17 cellular contexts compared by ENCODE assay signal in the genomic region with DNA sequence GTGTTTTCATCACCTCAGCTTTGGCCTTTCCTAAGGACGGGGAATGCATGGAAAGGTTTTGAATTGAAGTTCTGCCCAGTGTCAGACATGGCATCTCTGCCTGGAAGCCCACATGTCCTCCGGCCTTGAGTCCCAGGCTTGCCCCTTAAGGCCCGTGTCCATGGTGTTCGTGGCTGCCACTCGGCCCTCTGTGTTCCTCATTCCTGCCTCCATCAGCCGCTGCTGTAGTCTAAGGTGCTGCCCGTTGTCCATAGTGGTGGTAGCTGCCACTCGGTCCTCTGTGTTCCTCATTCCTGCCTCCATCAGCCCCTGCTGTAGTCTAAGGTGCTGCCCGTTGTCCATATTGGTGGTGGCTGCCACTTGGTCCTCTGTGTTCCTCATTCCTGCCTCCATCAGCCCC.
DNase-seq lines count a peak whose midpoint lies in the region; ATAC-seq, FAIRE-seq and TF ChIP-seq lines count a peak whose summit lies in the region.
"Had no signal": no experiment of that assay in that cellular context is flagged by ENCODE, and none has a peak within 500 bp of the region (broad histone marks: within the 10 kb centered on the region; RNA-seq: fewer than 3 reads in every experiment).

No MANE protein-coding gene starts in this region.

- no peaks in the 10 kb centered on the region for H3K9me3 ChIP-seq in aorta (ENCODE audit: control insufficient read depth, low read length)

- H3K27ac ChIP-seq in aorta (ENCODE audit: low read depth in 1 of 2, low read length in 2 of 2) = no peak overlapping the region
- H3K27ac ChIP-seq: C4-2B had no signal

- 83 to 85% methylated on average over 9 of the region's 9 CpGs for WGBS in aorta, 2 donors

- FAIRE-seq in H54 (lab: Jason Lieb, UNC) = no peak
- FAIRE-seq: D721Med, GM12892, H1 had no signal

- H3K4me1 ChIP-seq in aorta (ENCODE audit: control insufficient read depth in 1 of 2, insufficient read depth in 2 of 2, low read length in 2 of 2) = no peaks in the 10 kb centered on the region

- H3K36me3 ChIP-seq in aorta (ENCODE audit: control insufficient read depth in 1 of 2, insufficient read depth in 2 of 2, low read length in 1 of 2) = no peaks in the 10 kb centered on the region

- no peaks in the 10 kb centered on the region for H3K27me3 ChIP-seq in aorta (ENCODE audit: control insufficient read depth in 1 of 2, insufficient read depth in 2 of 2, low read length in 1 of 2)

- no peak for TF ChIP-seq POLR2A in H54 (IDR thresholded peaks at IDR 0.05; ENCODE audit: low read depth, low read length)

- no peak overlapping the region for H3K4me3 ChIP-seq in aorta (ENCODE audit: low read length in 2 of 2)

- no peak for ATAC-seq in aorta (ENCODE audit: low FRiP score)
- ATAC-seq: HCT116 had no signal

- intact Hi-C loops in aorta (cut with DNase I) = no loop called here

- peak; percentile 29 for DNase-seq in activated CD8-positive, alpha-beta memory T cell treated with anti-CD3 and anti-CD28 coated beads, Interleukin-2, amount 50 U/mL, for 48 hours
- no peak for DNase-seq in activated CD8-positive, alpha-beta memory T cell treated with anti-CD3 and anti-CD28 coated beads for 24 hours
- peak; percentile 2 for DNase-seq in D341Med (ENCODE audit: low spot score)
- DNase-seq in islet precursor cell = peak; percentile 29
- DNase-seq in aorta = peak; percentile 11 to 46
- no peak for DNase-seq in SIG-M5 treated with dmso at 0.1 percent for 504 hours (lab: John Stamatoyannopoulos, UW; ENCODE audit: unreplicated experiment)
- no peak for DNase-seq in H54 (ENCODE audit: insufficient read length, low spot score)
- DNase-seq: ACHN; CD4-positive, alpha-beta memory T cell; DMS153; DND-41; GDM1 had no signal

Comparison
In these comparisons a context has a peak if more than half of its experiments do, and no peak if none do; other contexts are left out.
1. DNase-seq: peak in activated CD8-positive, alpha-beta memory T cell treated with anti-CD3 and anti-CD28 coated beads, Interleukin-2, amount 50 U/mL, for 48 hours (single experiment), D341Med (single experiment), islet precursor cell (single experiment) and aorta (2 of 2); none in activated CD8-positive, alpha-beta memory T cell treated with anti-CD3 and anti-CD28 coated beads for 24 hours (single experiment), SIG-M5 treated with dmso at 0.1 percent for 504 hours (single experiment) and H54 (single experiment).